ENCODE assay signal across 1 cellular context in the genomic region with DNA sequence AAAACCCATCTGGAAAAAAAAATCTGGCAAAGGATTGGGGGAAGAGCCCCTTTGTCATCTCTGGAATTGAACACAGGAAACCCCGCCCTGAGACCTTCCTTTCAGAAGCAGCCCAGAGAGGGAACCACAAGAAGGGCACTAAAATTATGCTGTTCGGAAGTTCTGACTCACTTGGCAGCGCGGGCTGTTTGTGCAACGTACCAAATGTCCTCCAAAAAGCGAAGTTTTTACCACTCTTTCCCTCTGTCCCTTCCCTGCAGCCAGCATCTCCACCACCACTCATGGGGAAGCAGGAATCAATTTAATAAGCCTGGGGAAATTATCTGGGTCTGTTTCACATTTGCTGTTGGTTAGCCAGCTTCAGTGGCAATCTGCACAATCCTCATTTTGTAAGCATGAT.
A peak's percentile ranks its signal among the peaks of the same experiment; 100 is the strongest.
TF ChIP-seq lines count a peak whose summit lies in the region.

No MANE protein-coding gene starts in this region.

TF ChIP-seq in GM12878, 131 proteins besides CTCF, POLR2A, EP300 and RAD21 (continues in another document):
- TF ChIP-seq MTA2 (IDR thresholded peaks at IDR 0.05; ENCODE audit: low read depth) (peak; percentile 22; the same call in 1 of the 2 replicates), TCF12 (IDR thresholded peaks at IDR 0.05; ENCODE audit: low read depth, low read length) (no peak), ASH2L (IDR thresholded peaks at IDR 0.05; ENCODE audit: borderline replicate concordance, low read depth) (no peak), IKZF2 (IDR thresholded peaks at IDR 0.05) (peak in 1 of 2 experiments; percentile 46; a peak in 2 of 4 replicates), ETV6 (conservative IDR thresholded peaks at IDR 0.05 in 1 of 2, IDR thresholded peaks at IDR 0.05 in 1 of 2; ENCODE audit: borderline replicate concordance in 1 of 2, low read depth in 1 of 2) (peak in 1 of 2 experiments; percentile 21; a peak in 1 of 4 replicates), IRF4 (IDR thresholded peaks at IDR 0.05; ENCODE audit: low read depth, low read length) (peak; percentile 60; the same call in 1 of the 2 replicates), NFIC (IDR thresholded peaks at IDR 0.05; ENCODE audit: low read depth, low read length) (peak; percentile 81), RELA (IDR thresholded peaks at IDR 0.05; ENCODE audit: borderline replicate concordance, partially characterized antibody) (peak; percentile 10), JUNB (IDR thresholded peaks at IDR 0.05) (peak; percentile 80), CREB1 (IDR thresholded peaks at IDR 0.05; ENCODE audit: low read depth) (peak; percentile 42; the same call in 1 of the 2 replicates), CBFB (IDR thresholded peaks at IDR 0.05; ENCODE audit: low read depth) (peak; percentile 32; the same call in 1 of the 2 replicates), TCF3 (IDR thresholded peaks at IDR 0.05; ENCODE audit: borderline replicate concordance, insufficient read depth, low read depth, low read length) (0 out of 2 replicates have a peak, but pooled peaks have one; percentile 34), MTA3 (IDR thresholded peaks at IDR 0.05; ENCODE audit: borderline replicate concordance, low read length) (no peak; the same call in none of the 2 replicates), RUNX3 (IDR thresholded peaks at IDR 0.05; ENCODE audit: low read length) (peak; percentile 89), IKZF1 (conservative IDR thresholded peaks at IDR 0.05) (peak; percentile 68), MEF2A (IDR thresholded peaks at IDR 0.05; ENCODE audit: insufficient read depth, low read depth, low read length) (0 out of 2 replicates have a peak, but pooled peaks have one; percentile 39), PAX8 (IDR thresholded peaks at IDR 0.05) (no peak), EED (IDR thresholded peaks at IDR 0.05; ENCODE audit: low read depth) (peak; percentile 90), ZNF217 (IDR thresholded peaks at IDR 0.05) (no peak), ATF7 (IDR thresholded peaks at IDR 0.05; ENCODE audit: low read depth) (peak; percentile 17; the same call in 1 of the 2 replicates), BCL11A (IDR thresholded peaks at IDR 0.05; ENCODE audit: low read depth, low read length) (peak; percentile 45; the same call in 1 of the 2 replicates), WRNIP1 (IDR thresholded peaks at IDR 0.05; ENCODE audit: borderline replicate concordance, low read depth, low read length) (no peak)
- TF ChIP-seq, protein P1, sequence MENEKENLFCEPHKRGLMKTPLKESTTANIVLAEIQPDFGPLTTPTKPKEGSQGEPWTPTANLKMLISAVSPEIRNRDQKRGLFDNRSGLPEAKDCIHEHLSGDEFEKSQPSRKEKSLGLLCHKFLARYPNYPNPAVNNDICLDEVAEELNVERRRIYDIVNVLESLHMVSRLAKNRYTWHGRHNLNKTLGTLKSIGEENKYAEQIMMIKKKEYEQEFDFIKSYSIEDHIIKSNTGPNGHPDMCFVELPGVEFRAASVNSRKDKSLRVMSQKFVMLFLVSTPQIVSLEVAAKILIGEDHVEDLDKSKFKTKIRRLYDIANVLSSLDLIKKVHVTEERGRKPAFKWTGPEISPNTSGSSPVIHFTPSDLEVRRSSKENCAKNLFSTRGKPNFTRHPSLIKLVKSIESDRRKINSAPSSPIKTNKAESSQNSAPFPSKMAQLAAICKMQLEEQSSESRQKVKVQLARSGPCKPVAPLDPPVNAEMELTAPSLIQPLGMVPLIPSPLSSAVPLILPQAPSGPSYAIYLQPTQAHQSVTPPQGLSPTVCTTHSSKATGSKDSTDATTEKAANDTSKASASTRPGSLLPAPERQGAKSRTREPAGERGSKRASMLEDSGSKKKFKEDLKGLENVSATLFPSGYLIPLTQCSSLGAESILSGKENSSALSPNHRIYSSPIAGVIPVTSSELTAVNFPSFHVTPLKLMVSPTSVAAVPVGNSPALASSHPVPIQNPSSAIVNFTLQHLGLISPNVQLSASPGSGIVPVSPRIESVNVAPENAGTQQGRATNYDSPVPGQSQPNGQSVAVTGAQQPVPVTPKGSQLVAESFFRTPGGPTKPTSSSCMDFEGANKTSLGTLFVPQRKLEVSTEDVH (IDR thresholded peaks at IDR 0.05; ENCODE audit: low read depth, partially characterized antibody), result no peak
- TF ChIP-seq, protein P2, sequence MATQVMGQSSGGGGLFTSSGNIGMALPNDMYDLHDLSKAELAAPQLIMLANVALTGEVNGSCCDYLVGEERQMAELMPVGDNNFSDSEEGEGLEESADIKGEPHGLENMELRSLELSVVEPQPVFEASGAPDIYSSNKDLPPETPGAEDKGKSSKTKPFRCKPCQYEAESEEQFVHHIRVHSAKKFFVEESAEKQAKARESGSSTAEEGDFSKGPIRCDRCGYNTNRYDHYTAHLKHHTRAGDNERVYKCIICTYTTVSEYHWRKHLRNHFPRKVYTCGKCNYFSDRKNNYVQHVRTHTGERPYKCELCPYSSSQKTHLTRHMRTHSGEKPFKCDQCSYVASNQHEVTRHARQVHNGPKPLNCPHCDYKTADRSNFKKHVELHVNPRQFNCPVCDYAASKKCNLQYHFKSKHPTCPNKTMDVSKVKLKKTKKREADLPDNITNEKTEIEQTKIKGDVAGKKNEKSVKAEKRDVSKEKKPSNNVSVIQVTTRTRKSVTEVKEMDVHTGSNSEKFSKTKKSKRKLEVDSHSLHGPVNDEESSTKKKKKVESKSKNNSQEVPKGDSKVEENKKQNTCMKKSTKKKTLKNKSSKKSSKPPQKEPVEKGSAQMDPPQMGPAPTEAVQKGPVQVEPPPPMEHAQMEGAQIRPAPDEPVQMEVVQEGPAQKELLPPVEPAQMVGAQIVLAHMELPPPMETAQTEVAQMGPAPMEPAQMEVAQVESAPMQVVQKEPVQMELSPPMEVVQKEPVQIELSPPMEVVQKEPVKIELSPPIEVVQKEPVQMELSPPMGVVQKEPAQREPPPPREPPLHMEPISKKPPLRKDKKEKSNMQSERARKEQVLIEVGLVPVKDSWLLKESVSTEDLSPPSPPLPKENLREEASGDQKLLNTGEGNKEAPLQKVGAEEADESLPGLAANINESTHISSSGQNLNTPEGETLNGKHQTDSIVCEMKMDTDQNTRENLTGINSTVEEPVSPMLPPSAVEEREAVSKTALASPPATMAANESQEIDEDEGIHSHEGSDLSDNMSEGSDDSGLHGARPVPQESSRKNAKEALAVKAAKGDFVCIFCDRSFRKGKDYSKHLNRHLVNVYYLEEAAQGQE (IDR thresholded peaks at IDR 0.05; ENCODE audit: low read depth, low read length), result no peak
- TF ChIP-seq, protein P3, sequence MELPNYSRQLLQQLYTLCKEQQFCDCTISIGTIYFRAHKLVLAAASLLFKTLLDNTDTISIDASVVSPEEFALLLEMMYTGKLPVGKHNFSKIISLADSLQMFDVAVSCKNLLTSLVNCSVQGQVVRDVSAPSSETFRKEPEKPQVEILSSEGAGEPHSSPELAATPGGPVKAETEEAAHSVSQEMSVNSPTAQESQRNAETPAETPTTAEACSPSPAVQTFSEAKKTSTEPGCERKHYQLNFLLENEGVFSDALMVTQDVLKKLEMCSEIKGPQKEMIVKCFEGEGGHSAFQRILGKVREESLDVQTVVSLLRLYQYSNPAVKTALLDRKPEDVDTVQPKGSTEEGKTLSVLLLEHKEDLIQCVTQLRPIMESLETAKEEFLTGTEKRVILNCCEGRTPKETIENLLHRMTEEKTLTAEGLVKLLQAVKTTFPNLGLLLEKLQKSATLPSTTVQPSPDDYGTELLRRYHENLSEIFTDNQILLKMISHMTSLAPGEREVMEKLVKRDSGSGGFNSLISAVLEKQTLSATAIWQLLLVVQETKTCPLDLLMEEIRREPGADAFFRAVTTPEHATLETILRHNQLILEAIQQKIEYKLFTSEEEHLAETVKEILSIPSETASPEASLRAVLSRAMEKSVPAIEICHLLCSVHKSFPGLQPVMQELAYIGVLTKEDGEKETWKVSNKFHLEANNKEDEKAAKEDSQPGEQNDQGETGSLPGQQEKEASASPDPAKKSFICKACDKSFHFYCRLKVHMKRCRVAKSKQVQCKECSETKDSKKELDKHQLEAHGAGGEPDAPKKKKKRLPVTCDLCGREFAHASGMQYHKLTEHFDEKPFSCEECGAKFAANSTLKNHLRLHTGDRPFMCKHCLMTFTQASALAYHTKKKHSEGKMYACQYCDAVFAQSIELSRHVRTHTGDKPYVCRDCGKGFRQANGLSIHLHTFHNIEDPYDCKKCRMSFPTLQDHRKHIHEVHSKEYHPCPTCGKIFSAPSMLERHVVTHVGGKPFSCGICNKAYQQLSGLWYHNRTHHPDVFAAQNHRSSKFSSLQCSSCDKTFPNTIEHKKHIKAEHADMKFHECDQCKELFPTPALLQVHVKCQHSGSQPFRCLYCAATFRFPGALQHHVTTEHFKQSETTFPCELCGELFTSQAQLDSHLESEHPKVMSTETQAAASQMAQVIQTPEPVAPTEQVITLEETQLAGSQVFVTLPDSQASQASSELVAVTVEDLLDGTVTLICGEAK (IDR thresholded peaks at IDR 0.05; ENCODE audit: borderline replicate concordance), result no peak
- TF ChIP-seq, protein P4, sequence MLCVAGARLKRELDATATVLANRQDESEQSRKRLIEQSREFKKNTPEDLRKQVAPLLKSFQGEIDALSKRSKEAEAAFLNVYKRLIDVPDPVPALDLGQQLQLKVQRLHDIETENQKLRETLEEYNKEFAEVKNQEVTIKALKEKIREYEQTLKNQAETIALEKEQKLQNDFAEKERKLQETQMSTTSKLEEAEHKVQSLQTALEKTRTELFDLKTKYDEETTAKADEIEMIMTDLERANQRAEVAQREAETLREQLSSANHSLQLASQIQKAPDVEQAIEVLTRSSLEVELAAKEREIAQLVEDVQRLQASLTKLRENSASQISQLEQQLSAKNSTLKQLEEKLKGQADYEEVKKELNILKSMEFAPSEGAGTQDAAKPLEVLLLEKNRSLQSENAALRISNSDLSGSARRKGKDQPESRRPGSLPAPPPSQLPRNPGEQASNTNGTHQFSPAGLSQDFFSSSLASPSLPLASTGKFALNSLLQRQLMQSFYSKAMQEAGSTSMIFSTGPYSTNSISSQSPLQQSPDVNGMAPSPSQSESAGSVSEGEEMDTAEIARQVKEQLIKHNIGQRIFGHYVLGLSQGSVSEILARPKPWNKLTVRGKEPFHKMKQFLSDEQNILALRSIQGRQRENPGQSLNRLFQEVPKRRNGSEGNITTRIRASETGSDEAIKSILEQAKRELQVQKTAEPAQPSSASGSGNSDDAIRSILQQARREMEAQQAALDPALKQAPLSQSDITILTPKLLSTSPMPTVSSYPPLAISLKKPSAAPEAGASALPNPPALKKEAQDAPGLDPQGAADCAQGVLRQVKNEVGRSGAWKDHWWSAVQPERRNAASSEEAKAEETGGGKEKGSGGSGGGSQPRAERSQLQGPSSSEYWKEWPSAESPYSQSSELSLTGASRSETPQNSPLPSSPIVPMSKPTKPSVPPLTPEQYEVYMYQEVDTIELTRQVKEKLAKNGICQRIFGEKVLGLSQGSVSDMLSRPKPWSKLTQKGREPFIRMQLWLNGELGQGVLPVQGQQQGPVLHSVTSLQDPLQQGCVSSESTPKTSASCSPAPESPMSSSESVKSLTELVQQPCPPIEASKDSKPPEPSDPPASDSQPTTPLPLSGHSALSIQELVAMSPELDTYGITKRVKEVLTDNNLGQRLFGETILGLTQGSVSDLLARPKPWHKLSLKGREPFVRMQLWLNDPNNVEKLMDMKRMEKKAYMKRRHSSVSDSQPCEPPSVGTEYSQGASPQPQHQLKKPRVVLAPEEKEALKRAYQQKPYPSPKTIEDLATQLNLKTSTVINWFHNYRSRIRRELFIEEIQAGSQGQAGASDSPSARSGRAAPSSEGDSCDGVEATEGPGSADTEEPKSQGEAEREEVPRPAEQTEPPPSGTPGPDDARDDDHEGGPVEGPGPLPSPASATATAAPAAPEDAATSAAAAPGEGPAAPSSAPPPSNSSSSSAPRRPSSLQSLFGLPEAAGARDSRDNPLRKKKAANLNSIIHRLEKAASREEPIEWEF (IDR thresholded peaks at IDR 0.05; ENCODE audit: insufficient replicate concordance, low read depth, low read length), result no peak
- TF ChIP-seq, protein P5, sequence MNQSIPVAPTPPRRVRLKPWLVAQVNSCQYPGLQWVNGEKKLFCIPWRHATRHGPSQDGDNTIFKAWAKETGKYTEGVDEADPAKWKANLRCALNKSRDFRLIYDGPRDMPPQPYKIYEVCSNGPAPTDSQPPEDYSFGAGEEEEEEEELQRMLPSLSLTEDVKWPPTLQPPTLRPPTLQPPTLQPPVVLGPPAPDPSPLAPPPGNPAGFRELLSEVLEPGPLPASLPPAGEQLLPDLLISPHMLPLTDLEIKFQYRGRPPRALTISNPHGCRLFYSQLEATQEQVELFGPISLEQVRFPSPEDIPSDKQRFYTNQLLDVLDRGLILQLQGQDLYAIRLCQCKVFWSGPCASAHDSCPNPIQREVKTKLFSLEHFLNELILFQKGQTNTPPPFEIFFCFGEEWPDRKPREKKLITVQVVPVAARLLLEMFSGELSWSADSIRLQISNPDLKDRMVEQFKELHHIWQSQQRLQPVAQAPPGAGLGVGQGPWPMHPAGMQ (IDR thresholded peaks at IDR 0.05; ENCODE audit: borderline replicate concordance), result no peak
- TF ChIP-seq, protein P6, sequence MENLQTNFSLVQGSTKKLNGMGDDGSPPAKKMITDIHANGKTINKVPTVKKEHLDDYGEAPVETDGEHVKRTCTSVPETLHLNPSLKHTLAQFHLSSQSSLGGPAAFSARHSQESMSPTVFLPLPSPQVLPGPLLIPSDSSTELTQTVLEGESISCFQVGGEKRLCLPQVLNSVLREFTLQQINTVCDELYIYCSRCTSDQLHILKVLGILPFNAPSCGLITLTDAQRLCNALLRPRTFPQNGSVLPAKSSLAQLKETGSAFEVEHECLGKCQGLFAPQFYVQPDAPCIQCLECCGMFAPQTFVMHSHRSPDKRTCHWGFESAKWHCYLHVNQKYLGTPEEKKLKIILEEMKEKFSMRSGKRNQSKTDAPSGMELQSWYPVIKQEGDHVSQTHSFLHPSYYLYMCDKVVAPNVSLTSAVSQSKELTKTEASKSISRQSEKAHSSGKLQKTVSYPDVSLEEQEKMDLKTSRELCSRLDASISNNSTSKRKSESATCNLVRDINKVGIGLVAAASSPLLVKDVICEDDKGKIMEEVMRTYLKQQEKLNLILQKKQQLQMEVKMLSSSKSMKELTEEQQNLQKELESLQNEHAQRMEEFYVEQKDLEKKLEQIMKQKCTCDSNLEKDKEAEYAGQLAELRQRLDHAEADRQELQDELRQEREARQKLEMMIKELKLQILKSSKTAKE (IDR thresholded peaks at IDR 0.05; ENCODE audit: low read depth, poor library complexity, severe bottlenecking), result peak; percentile 49
- TF ChIP-seq, protein P7, sequence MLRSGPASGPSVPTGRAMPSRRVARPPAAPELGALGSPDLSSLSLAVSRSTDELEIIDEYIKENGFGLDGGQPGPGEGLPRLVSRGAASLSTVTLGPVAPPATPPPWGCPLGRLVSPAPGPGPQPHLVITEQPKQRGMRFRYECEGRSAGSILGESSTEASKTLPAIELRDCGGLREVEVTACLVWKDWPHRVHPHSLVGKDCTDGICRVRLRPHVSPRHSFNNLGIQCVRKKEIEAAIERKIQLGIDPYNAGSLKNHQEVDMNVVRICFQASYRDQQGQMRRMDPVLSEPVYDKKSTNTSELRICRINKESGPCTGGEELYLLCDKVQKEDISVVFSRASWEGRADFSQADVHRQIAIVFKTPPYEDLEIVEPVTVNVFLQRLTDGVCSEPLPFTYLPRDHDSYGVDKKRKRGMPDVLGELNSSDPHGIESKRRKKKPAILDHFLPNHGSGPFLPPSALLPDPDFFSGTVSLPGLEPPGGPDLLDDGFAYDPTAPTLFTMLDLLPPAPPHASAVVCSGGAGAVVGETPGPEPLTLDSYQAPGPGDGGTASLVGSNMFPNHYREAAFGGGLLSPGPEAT (IDR thresholded peaks at IDR 0.05; ENCODE audit: low read depth), result 0 out of 2 replicates have a peak, but pooled peaks have one; percentile 47
- TF ChIP-seq, protein P8, sequence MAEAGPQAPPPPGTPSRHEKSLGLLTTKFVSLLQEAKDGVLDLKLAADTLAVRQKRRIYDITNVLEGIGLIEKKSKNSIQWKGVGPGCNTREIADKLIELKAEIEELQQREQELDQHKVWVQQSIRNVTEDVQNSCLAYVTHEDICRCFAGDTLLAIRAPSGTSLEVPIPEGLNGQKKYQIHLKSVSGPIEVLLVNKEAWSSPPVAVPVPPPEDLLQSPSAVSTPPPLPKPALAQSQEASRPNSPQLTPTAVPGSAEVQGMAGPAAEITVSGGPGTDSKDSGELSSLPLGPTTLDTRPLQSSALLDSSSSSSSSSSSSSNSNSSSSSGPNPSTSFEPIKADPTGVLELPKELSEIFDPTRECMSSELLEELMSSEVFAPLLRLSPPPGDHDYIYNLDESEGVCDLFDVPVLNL (IDR thresholded peaks at IDR 0.05; ENCODE audit: low read depth, low read length), result 0 out of 2 replicates have a peak, but pooled peaks have one; percentile 19
